Comparison of ENCODE assay signal across 13 cellular contexts in the genomic region with DNA sequence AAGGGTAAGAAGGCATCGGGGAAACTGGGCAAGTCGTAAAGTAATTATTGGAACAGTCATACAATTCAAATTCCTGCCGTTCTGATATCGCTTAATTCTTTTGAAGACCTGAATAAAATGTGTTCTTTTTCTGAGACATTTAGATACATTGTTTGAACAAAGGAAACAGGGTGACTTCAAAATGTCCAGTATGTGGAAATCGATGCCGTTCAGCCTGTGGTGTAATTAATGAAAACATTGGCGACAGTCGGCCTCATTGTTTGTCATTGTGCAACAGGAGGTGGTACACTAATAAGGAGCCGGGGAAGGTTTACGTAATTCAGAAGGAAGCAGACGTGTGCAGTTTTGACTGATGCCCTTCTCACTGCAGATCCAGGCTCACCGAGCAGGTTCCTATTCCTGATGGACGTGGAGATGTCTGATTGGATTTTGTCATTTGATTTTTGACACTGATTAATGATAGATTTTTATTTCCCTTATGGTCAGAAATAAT.
DNase-seq lines count a peak whose midpoint lies in the region; ATAC-seq and TF ChIP-seq lines count a peak whose summit lies in the region.
"Had no signal": no experiment of that assay in that cellular context is flagged by ENCODE, and none has a peak within 500 bp of the region (broad histone marks: within the 10 kb centered on the region; RNA-seq: fewer than 3 reads in every experiment).

No MANE protein-coding gene starts in this region.

- no peaks in the 10 kb centered on the region for H4K20me1 ChIP-seq in PC-3 (ENCODE audit: low read length)

- H3K27ac ChIP-seq in PC-3 (ENCODE audit: low read length): peak overlapping the region; percentile 61
- H3K27ac ChIP-seq in suprapubic skin: peak overlapping the region; percentile 38
- H3K27ac ChIP-seq: SJCRH30 had no signal

- TF ChIP-seq EP300 in suprapubic skin (IDR thresholded peaks at IDR 0.05): no peak

- POLR2A ChIA-PET in PC-3 (lab: Charles Lee; ENCODE audit: unreplicated experiment): no interaction called here

- H3K4me2 ChIP-seq in PC-3 (ENCODE audit: low read length): no peak overlapping the region

- intact Hi-C loops in PC-3 (cut with micrococcal nuclease) (loop anchor here (2.0 to 10.0 kb wide), 2 partner anchors 13 to 115 kb away; a partner anchor contains a TSS), head of caudate nucleus (cut with DNase I) (no loop called here)

- no peaks in the 10 kb centered on the region for H3F3A ChIP-seq in PC-3 (ENCODE audit: low read length, unreplicated experiment)

- TF ChIP-seq CTCF in LNCaP clone FGC (IDR thresholded peaks at IDR 0.05; ENCODE audit: control insufficient read depth, extremely low read depth, insufficient read depth) (no peak), PC-3 (conservative IDR thresholded peaks at IDR 0.05; ENCODE audit: low read depth, low read length) (no peak), suprapubic skin (IDR thresholded peaks at IDR 0.05) (no peak), GM20000 (IDR thresholded peaks at IDR 0.05; ENCODE audit: extremely low read depth, missing control alignments) (no peak)

- H3K36me3 ChIP-seq in PC-3 (ENCODE audit: low read depth, low read length) (no peaks in the 10 kb centered on the region), suprapubic skin (no peaks in the 10 kb centered on the region)
- H3K36me3 ChIP-seq: SJCRH30 had no signal

- H3K4me3 ChIP-seq in LNCaP clone FGC (ENCODE audit: low read depth, low read length) (no peak overlapping the region), PC-3 (ENCODE audit: low read length) (no peak overlapping the region), suprapubic skin (no peak overlapping the region)
- H3K4me3 ChIP-seq: SJCRH30 had no signal

- no TSS peak for BruUV-seq in PC-3 (replicated peaks; lab: Mats Ljungman, UMichigan)

- TF ChIP-seq POLR2A in suprapubic skin (IDR thresholded peaks at IDR 0.05): no peak

- H3K9me2 ChIP-seq in PC-3 (replicated peaks; ENCODE audit: low read length): no peaks in the 10 kb centered on the region

- CTCF ChIA-PET in PC-3 (lab: Charles Lee): no interaction called here

- 77% methylated on average over 13 of the region's 13 CpGs for WGBS in suprapubic skin

- no peaks in the 10 kb centered on the region for H3K79me2 ChIP-seq in PC-3 (ENCODE audit: low read length)

- H3K4me1 ChIP-seq in PC-3 (ENCODE audit: insufficient read depth, low read length) (peaks cover 22% of the 10 kb centered on the region), suprapubic skin (peaks cover 4% of the 10 kb centered on the region)
- H3K4me1 ChIP-seq: SJCRH30 had no signal

- H3K9me3 ChIP-seq in PC-3 (ENCODE audit: low read length) (no peaks in the 10 kb centered on the region), suprapubic skin (no peaks in the 10 kb centered on the region)
- H3K9me3 ChIP-seq: SJCRH30 had no signal

- H3K27me3 ChIP-seq in PC-3 (ENCODE audit: low read length) (no peaks in the 10 kb centered on the region), suprapubic skin (no peaks in the 10 kb centered on the region)
- H3K27me3 ChIP-seq: SJCRH30 had no signal

- DNase-seq in LNCaP clone FGC (ENCODE audit: low read depth): peak; percentile 95
- peak; percentile 46 for DNase-seq in PC-3
- DNase-seq in fibroblast of gingiva (ENCODE audit: low read depth): peak; percentile 76
- no peak for DNase-seq in suprapubic skin (ENCODE audit: low spot score in 2 of 2)
- no peak for DNase-seq in GM20000 (ENCODE audit: low spot score)
- no peak for DNase-seq in head of caudate nucleus
- DNase-seq: activated CD4-positive, alpha-beta T cell treated with anti-CD3 and anti-CD28 coated beads, Interleukin-2, amount 10 ng/mL, durations not matched to agents 7 days and 5 days; EL; natural killer cell; SJCRH30; stimulated activated naive CD8-positive, alpha-beta T cell treated with anti-CD3 and anti-CD28 coated beads, Interleukin-15, amount 100 ng/mL, for 72 hours had no signal

- peak overlapping the region; percentile 34; the same call in 1 of the 2 replicates for H3K9ac ChIP-seq in PC-3 (ENCODE audit: low read length)

- H2AFZ ChIP-seq in PC-3 (ENCODE audit: low read length): no peak overlapping the region

- ATAC-seq in PC-3 (no peak), HG03432 (IDR thresholded peaks at IDR 0.05; ENCODE audit: unreplicated experiment) (no peak), GM18519 (IDR thresholded peaks at IDR 0.05; ENCODE audit: low FRiP score, unreplicated experiment) (no peak)
- ATAC-seq: stimulated activated naive CD8-positive, alpha-beta T cell treated with anti-CD3 and anti-CD28 coated beads, Interleukin-15, amount 100 ng/mL, for 72 hours had no signal

Comparison
In these comparisons a context has a peak if more than half of its experiments do, and no peak if none do; other contexts are left out.
1. DNase-seq: peak in LNCaP clone FGC (single experiment), PC-3 (single experiment) and fibroblast of gingiva (single experiment); none in suprapubic skin (0 of 2), GM20000 (single experiment) and head of caudate nucleus (0 of 42).